8 cellular contexts compared by ENCODE assay signal in the genomic region with DNA sequence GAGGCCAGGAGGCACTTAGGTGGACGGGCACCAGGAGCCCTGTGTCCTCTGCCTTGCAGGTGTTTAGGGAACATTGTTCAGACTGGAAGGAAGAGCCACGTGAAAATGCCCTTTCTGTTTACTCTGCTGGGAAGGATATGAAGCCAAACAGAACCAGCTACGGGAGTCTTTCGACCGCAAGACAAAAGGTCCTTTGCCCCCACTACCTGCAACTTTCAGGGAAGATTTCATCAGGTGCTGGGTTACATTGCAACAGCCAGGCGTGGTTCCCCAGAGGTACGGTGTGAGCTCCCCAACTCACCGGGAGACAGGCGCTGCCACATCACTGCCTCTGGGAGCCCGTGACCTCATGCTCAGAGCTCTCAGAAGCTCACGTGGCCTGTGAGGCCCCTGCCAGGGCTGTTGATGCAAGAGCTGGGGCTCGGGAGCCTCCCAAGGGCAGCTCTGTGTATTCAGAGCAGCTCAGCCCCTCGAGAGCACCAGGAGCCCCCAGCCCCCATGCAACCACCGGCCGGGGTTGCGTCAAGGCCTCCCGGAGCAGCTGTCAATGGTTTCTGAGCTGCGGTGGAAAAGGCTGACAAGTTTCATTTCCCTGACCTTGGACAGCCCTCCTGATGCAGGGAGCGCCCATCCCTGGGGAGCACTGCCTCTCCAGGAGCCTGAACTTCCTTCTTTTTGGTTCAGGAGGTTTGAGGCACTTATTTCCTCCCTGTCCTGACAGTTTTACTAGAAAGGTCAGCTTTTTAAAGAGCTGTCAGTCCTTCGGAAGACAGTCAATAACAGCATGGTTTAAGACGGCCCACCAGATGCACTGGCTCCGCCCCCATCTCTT. TPM values are rescaled to one million over a fixed set of nuclear protein-coding genes. Genes with fewer than 3 reads are reported as not detected.
DNase-seq lines count a peak whose midpoint lies in the region; ATAC-seq and TF ChIP-seq lines count a peak whose summit lies in the region.

No MANE protein-coding gene starts in this region.

- no peak overlapping the region for H2BK120ac ChIP-seq in neuronal stem cell (ENCODE audit: low read depth, low read length)

- TF ChIP-seq CTCF in DND-41 (IDR thresholded peaks at IDR 0.05; ENCODE audit: borderline replicate concordance, extremely low read depth, low read length, poor library complexity, severe bottlenecking): no peak
- TF ChIP-seq CTCF in WERI-Rb-1 (IDR thresholded peaks at IDR 0.05; ENCODE audit: low read depth, low read length): no peak
- TF ChIP-seq CTCF in upper lobe of right lung (IDR thresholded peaks at IDR 0.05): no peak
- TF ChIP-seq CTCF in esophagus muscularis mucosa (IDR thresholded peaks at IDR 0.05): no peak

- H3K79me2 ChIP-seq in DND-41 (ENCODE audit: insufficient read depth, low read length): no peaks in the 10 kb centered on the region

- H4K20me1 ChIP-seq in DND-41 (ENCODE audit: insufficient read depth, low read length): no peaks in the 10 kb centered on the region; the same call in 1 of the 2 replicates

- H3K4me2 ChIP-seq in DND-41 (ENCODE audit: insufficient read depth, low read length) (no peak overlapping the region), neuronal stem cell (ENCODE audit: insufficient read depth, low read length, poor library complexity, severe bottlenecking) (no peak overlapping the region)

- no peak overlapping the region for H2BK12ac ChIP-seq in neuronal stem cell (ENCODE audit: low read length)

- H3K36me3 ChIP-seq in DND-41 (ENCODE audit: insufficient read depth, low read length) (no peaks in the 10 kb centered on the region), WERI-Rb-1 (peaks cover 21% of the 10 kb centered on the region), neuronal stem cell (replicated peaks in 1 of 2; ENCODE audit: control insufficient read depth in 2 of 2, insufficient read depth in 2 of 2, low read length in 2 of 2) (peaks cover 3 to 43% of the 10 kb centered on the region in 2 donors), upper lobe of right lung (no peaks in the 10 kb centered on the region), esophagus muscularis mucosa (no peaks in the 10 kb centered on the region)

- H2AK5ac ChIP-seq in neuronal stem cell (ENCODE audit: low read depth, low read length): no peak overlapping the region

- H3K4me1 ChIP-seq in DND-41 (ENCODE audit: insufficient read depth, low read length) (peaks cover 51% of the 10 kb centered on the region), neuronal stem cell (ENCODE audit: control insufficient read depth in 2 of 2, insufficient read depth in 1 of 2, low read depth in 1 of 2, low read length in 2 of 2) (peaks cover 5 to 25% of the 10 kb centered on the region in 2 donors), upper lobe of right lung (peaks cover 34% of the 10 kb centered on the region), esophagus muscularis mucosa (peaks cover 28 to 36% (median 33%) of the 10 kb centered on the region in 4 donors)

- peak overlapping the region; percentile 77 for H3K18ac ChIP-seq in neuronal stem cell (ENCODE audit: low read length)

- no peak for TF ChIP-seq POLR2A in esophagus muscularis mucosa (IDR thresholded peaks at IDR 0.05; ENCODE audit: low read depth)

- no peak overlapping the region for H2BK5ac ChIP-seq in neuronal stem cell (ENCODE audit: low read length)

- ATAC-seq in DND-41 (ENCODE audit: insufficient read depth, low read depth): peak; percentile 65
- ATAC-seq in upper lobe of right lung: peak; percentile 72
- ATAC-seq in GM21367 (IDR thresholded peaks at IDR 0.05; ENCODE audit: unreplicated experiment): no peak

- H4K8ac ChIP-seq in neuronal stem cell (ENCODE audit: low read depth, low read length): no peak overlapping the region

- peak overlapping the region; percentile 10 for H3K23ac ChIP-seq in neuronal stem cell (ENCODE audit: low read depth, low read length, poor library complexity)

- peak; percentile 92 for DNase-seq in DND-41
- DNase-seq in NCI-H1436 (lab: John Stamatoyannopoulos, UW): peak; percentile 75
- DNase-seq in WERI-Rb-1: peak; percentile 64
- peak; percentile 48 for DNase-seq in epithelial cell of prostate (ENCODE audit: low read depth, low spot score)
- DNase-seq in neuronal stem cell (ENCODE audit: low spot score): no peak
- DNase-seq in upper lobe of right lung: peak; percentile 91
- DNase-seq in esophagus muscularis mucosa (ENCODE audit: extremely low spot score): no peak

- H4K91ac ChIP-seq in neuronal stem cell (ENCODE audit: low read depth, low read length, poor library complexity): no peak overlapping the region

- peak overlapping the region; percentile 38 for H3K27ac ChIP-seq in DND-41 (ENCODE audit: low read length)
- H3K27ac ChIP-seq in WERI-Rb-1: peak overlapping the region; percentile 35
- H3K27ac ChIP-seq in epithelial cell of prostate: peak overlapping the region; percentile 96
- no peak overlapping the region for H3K27ac ChIP-seq in neuronal stem cell (replicated peaks; ENCODE audit: low read length)
- H3K27ac ChIP-seq in upper lobe of right lung: no peak overlapping the region
- peak overlapping the region in 2 of 4 donors; percentile 10 to 42 for H3K27ac ChIP-seq in esophagus muscularis mucosa (replicated peaks in 1 of 4)

- peaks cover 7% of the 10 kb centered on the region for H3K79me1 ChIP-seq in neuronal stem cell (ENCODE audit: low read depth, low read length)

- no peak overlapping the region for H3K14ac ChIP-seq in neuronal stem cell (ENCODE audit: low read length)

- WGBS in neuronal stem cell (ENCODE audit: extremely low coverage in 2 of 2, insufficient read length in 2 of 2, insufficient replicate concordance in 1 of 2), 2 donors: no CpG with 5 or more reads among the region's 22 CpGs
- WGBS in esophagus muscularis mucosa: 77% methylated on average over 21 of the region's 22 CpGs

- H3K4ac ChIP-seq in neuronal stem cell (ENCODE audit: low read length): no peak overlapping the region

- H2BK15ac ChIP-seq in neuronal stem cell (ENCODE audit: low read length): peak overlapping the region; percentile 52

- intact Hi-C loops in upper lobe of right lung (cut with DNase I) (no loop called here), esophagus muscularis mucosa (cut with DNase I) (no loop called here)

- H3K9me3 ChIP-seq in DND-41 (ENCODE audit: insufficient read depth, low read length, severe bottlenecking): no peaks in the 10 kb centered on the region
- no peaks in the 10 kb centered on the region for H3K9me3 ChIP-seq in WERI-Rb-1 (ENCODE audit: severe bottlenecking)
- H3K9me3 ChIP-seq in neuronal stem cell (replicated peaks in 1 of 2; ENCODE audit: control insufficient read depth in 2 of 2, insufficient read depth in 1 of 2, low read depth in 1 of 2, low read length in 2 of 2): peaks cover 0 to 3% of the 10 kb centered on the region in 2 donors
- H3K9me3 ChIP-seq in upper lobe of right lung: no peaks in the 10 kb centered on the region
- no peaks in the 10 kb centered on the region for H3K9me3 ChIP-seq in esophagus muscularis mucosa

- H3K27me3 ChIP-seq in DND-41 (ENCODE audit: insufficient read depth, low read length, poor library complexity): no peaks in the 10 kb centered on the region
- no peaks in the 10 kb centered on the region for H3K27me3 ChIP-seq in WERI-Rb-1 (ENCODE audit: insufficient read depth, low read depth, severe bottlenecking)
- no peaks in the 10 kb centered on the region for H3K27me3 ChIP-seq in neuronal stem cell (ENCODE audit: control insufficient read depth in 3 of 3, insufficient read depth in 3 of 3, low read depth in 1 of 3, low read length in 3 of 3)
- no peaks in the 10 kb centered on the region for H3K27me3 ChIP-seq in upper lobe of right lung
- H3K27me3 ChIP-seq in esophagus muscularis mucosa: no peaks in the 10 kb centered on the region

- H3K9ac ChIP-seq in DND-41 (ENCODE audit: low read depth, low read length): no peak overlapping the region
- H3K9ac ChIP-seq in neuronal stem cell (ENCODE audit: low read depth, low read length, poor library complexity): no peak overlapping the region

- H3K4me3 ChIP-seq in DND-41 (ENCODE audit: low read depth in 1 of 2, low read length in 2 of 2): no peak overlapping the region
- H3K4me3 ChIP-seq in WERI-Rb-1 (ENCODE audit: low read depth, low read length): no peak overlapping the region
- no peak overlapping the region for H3K4me3 ChIP-seq in neuronal stem cell (ENCODE audit: low read length in 2 of 2)
- no peak overlapping the region for H3K4me3 ChIP-seq in upper lobe of right lung
- H3K4me3 ChIP-seq in esophagus muscularis mucosa: no peak overlapping the region

- no peak for TF ChIP-seq EP300 in esophagus muscularis mucosa (IDR thresholded peaks at IDR 0.05)

- H2AFZ ChIP-seq in DND-41 (ENCODE audit: low read depth, low read length) (no peak overlapping the region), neuronal stem cell (ENCODE audit: low read length) (no peak overlapping the region)

RNA-seq across cellular contexts. Expression of a gene that starts 42.1 kb away (rescaled TPM):
- 23.3 TPM for polyA plus RNA-seq in neuronal stem cell (2013, experiment 1 of 2)
- polyA plus RNA-seq in neuronal stem cell (2013, experiment 2 of 2): 22.9 TPM
- total RNA-seq in upper lobe of right lung: 21.7 TPM
- total RNA-seq in esophagus muscularis mucosa: 10 to 100 TPM; 30.3 to 37.4 (median 33.2) TPM

RNA-seq across cellular contexts. Expression of a gene that starts 42.8 kb away (rescaled TPM):
- 5.8 TPM for polyA plus RNA-seq in neuronal stem cell (2013, experiment 1 of 2)
- 6.3 TPM for polyA plus RNA-seq in neuronal stem cell (2013, experiment 2 of 2)
- total RNA-seq in upper lobe of right lung (3.5 TPM), esophagus muscularis mucosa (1 to 10 TPM; 4.9 to 9.5 (median 7.8) TPM)

Comparison
In these comparisons a context has a peak if more than half of its experiments do, and no peak if none do; other contexts are left out.
1. DNase-seq: peak in DND-41 (single experiment), NCI-H1436 (single experiment), WERI-Rb-1 (single experiment), epithelial cell of prostate (single experiment) and upper lobe of right lung (single experiment); none in neuronal stem cell (single experiment) and esophagus muscularis mucosa (single experiment).
2. H3K27ac ChIP-seq: peak in DND-41 (single experiment), WERI-Rb-1 (single experiment) and epithelial cell of prostate (single experiment); none in neuronal stem cell (single experiment) and upper lobe of right lung (single experiment).